ENCODE assay signal across 8 cellular contexts in genomic region chr11:69048718-69049489, GRCh38. TPM values are rescaled to one million over a fixed set of nuclear protein-coding genes. Genes with fewer than 3 reads are reported as not detected.
A peak's percentile ranks its signal among the peaks of the same experiment; 100 is the strongest.
DNase-seq lines count a peak whose midpoint lies in the region; ATAC-seq and TF ChIP-seq lines count a peak whose summit lies in the region.

Gene TPCN2, plus strand, starts transcription at chr11:69048932. Its CDS starts 66 bp downstream, at chr11:69048998.

- ATAC-seq in GM18505 (IDR thresholded peaks at IDR 0.05; ENCODE audit: unreplicated experiment) (peak; percentile 83), HG02970 (IDR thresholded peaks at IDR 0.05; ENCODE audit: low FRiP score, unreplicated experiment) (peak; percentile 84)

- H3K4me1 ChIP-seq in ascending aorta = peaks cover 6 to 23% of the 10 kb centered on the region in 2 donors
- peaks cover 36% of the 10 kb centered on the region for H3K4me1 ChIP-seq in rectal smooth muscle tissue (ENCODE audit: control insufficient read depth, insufficient read depth, low read length)
- H3K4me1 ChIP-seq in vagina = peaks cover 70% of the 10 kb centered on the region

- H3K9me3 Mint-ChIP-seq in T-helper 2 cell treated with Interferon-gamma antibody and Interleukin-4, amounts not matched to agents 5 μg/mL and 100 μg/mL, for 36 hours = no peaks in the 10 kb centered on the region

- H3K27ac Mint-ChIP-seq in T-helper 2 cell treated with Interferon-gamma antibody and Interleukin-4, amounts not matched to agents 5 μg/mL and 100 μg/mL, for 36 hours = peak within 1 kb of the TSS; percentile 84

- TF ChIP-seq POLR2A in GM18505 (IDR thresholded peaks at IDR 0.05; ENCODE audit: borderline replicate concordance, extremely low read depth, insufficient read depth, insufficient read length) (peak; percentile 74), vagina (IDR thresholded peaks at IDR 0.05) (peak in 1 of 2 donors; percentile 79)

- no peaks in the 10 kb centered on the region for H3K36me3 Mint-ChIP-seq in T-helper 2 cell treated with Interferon-gamma antibody and Interleukin-4, amounts not matched to agents 5 μg/mL and 100 μg/mL, for 36 hours (ENCODE audit: low read depth)

- TF ChIP-seq CTCF in ascending aorta (IDR thresholded peaks at IDR 0.05) (no peak), vagina (IDR thresholded peaks at IDR 0.05) (no peak)

- H3K4me3 Mint-ChIP-seq in T-helper 2 cell treated with Interferon-gamma antibody and Interleukin-4, amounts not matched to agents 5 μg/mL and 100 μg/mL, for 36 hours = peak within 1 kb of the TSS; percentile 80

- H3K9ac ChIP-seq in rectal smooth muscle tissue (ENCODE audit: low read length) = peak within 1 kb of the TSS; percentile 74

- H3K36me3 ChIP-seq in ascending aorta (peaks cover 0 to 3% of the 10 kb centered on the region in 2 donors), rectal smooth muscle tissue (ENCODE audit: control insufficient read depth, insufficient read depth, low read length) (no peaks in the 10 kb centered on the region), vagina (no peaks in the 10 kb centered on the region)

- peaks cover 13% of the 10 kb centered on the region for H3K27me3 Mint-ChIP-seq in T-helper 2 cell treated with Interferon-gamma antibody and Interleukin-4, amounts not matched to agents 5 μg/mL and 100 μg/mL, for 36 hours (ENCODE audit: low read depth)

- H3K4me3 ChIP-seq in ascending aorta = peak within 1 kb of the TSS; percentile 69 to 97
- H3K4me3 ChIP-seq in rectal smooth muscle tissue (ENCODE audit: low read length) = peak within 1 kb of the TSS; percentile 77
- H3K4me3 ChIP-seq in vagina = peak within 1 kb of the TSS; percentile 96 to 98

- intact Hi-C loops in ascending aorta (cut with DNase I) = loop anchor here (1.0 to 5.0 kb wide), 4 partner anchors 36 to 146 kb away; partner anchors contain the start of genes IGHMBP2, MRGPRF and MRPL21
- intact Hi-C loops in vagina (cut with DNase I) = loop anchor here (5.0 kb wide), 1 partner anchor 37 kb away; the partner anchor contains the start of gene MRGPRF

- H3K9me3 ChIP-seq in ascending aorta (no peaks in the 10 kb centered on the region), vagina (no peaks in the 10 kb centered on the region)

- peaks cover 22% of the 10 kb centered on the region for H3K4me1 Mint-ChIP-seq in T-helper 2 cell treated with Interferon-gamma antibody and Interleukin-4, amounts not matched to agents 5 μg/mL and 100 μg/mL, for 36 hours (ENCODE audit: low read depth)

- peak within 1 kb of the TSS; percentile 74 to 93 for H3K27ac ChIP-seq in ascending aorta
- peak within 1 kb of the TSS; percentile 97 for H3K27ac ChIP-seq in rectal smooth muscle tissue (ENCODE audit: low read depth, low read length)
- peak within 1 kb of the TSS; percentile 97 for H3K27ac ChIP-seq in vagina

- DNase-seq in NCI-H2029 (lab: John Stamatoyannopoulos, UW) (peak; percentile 92), ascending aorta (ENCODE audit: low spot score in 2 of 2) (peak; percentile 65 to 95), hepatic stellate cell (ENCODE audit: low spot score) (peak; percentile 99), vagina (ENCODE audit: extremely low spot score in 2 of 2) (peak in 1 of 2 donors; percentile 96)
- DNase-seq in T-helper 2 cell treated with Interferon-gamma antibody and Interleukin-4, amounts not matched to agents 5 μg/mL and 100 μg/mL, for 36 hours (ENCODE audit: low spot score) = peak; percentile 90

- H3K27me3 ChIP-seq in ascending aorta (no peaks in the 10 kb centered on the region), rectal smooth muscle tissue (ENCODE audit: control insufficient read depth, insufficient read depth, low read length) (no peaks in the 10 kb centered on the region), vagina (no peaks in the 10 kb centered on the region)

RNA-seq across cellular contexts. Expression of gene TPCN2, which starts in this region (rescaled TPM):
- total RNA-seq in ascending aorta (24.9 TPM), vagina (21.1 TPM)
